ENCODE assay signal across 6 cellular contexts in genomic region chr19:54593931-54594626, GRCh38. TPM values are rescaled to one million over a fixed set of nuclear protein-coding genes. Genes with fewer than 3 reads are reported as not detected.
"Had no signal": no experiment of that assay in that cellular context is flagged by ENCODE, and none has a peak within 500 bp of the region (broad histone marks: within the 10 kb centered on the region; RNA-seq: fewer than 3 reads in every experiment).

No MANE protein-coding gene starts in this region.

RNA-seq across cellular contexts. Expression of gene LILRA1, which starts 0.6 kb away (rescaled TPM):
- total RNA-seq: activated CD4-positive, alpha-beta memory T cell treated with anti-CD3 and anti-CD28 coated beads for 36 hours; activated naive CD8-positive, alpha-beta T cell treated with anti-CD3 and anti-CD28 coated beads for 36 hours; endothelial cell of umbilical vein; hepatocyte; pulmonary artery endothelial cell had no signal
- polyA plus RNA-seq: endothelial cell of umbilical vein, hepatocyte had no signal

RNA-seq across cellular contexts. Expression of gene LILRA2, which starts 20.5 kb away (rescaled TPM):
- total RNA-seq: activated CD4-positive, alpha-beta memory T cell treated with anti-CD3 and anti-CD28 coated beads for 36 hours; activated naive CD8-positive, alpha-beta T cell treated with anti-CD3 and anti-CD28 coated beads for 36 hours; endothelial cell of umbilical vein; esophagus mucosa; hepatocyte; pulmonary artery endothelial cell had no signal
- polyA plus RNA-seq: endothelial cell of umbilical vein, hepatocyte had no signal

RNA-seq across cellular contexts. Expression of gene LILRB1, which starts 36.2 kb away (rescaled TPM):
- total RNA-seq: activated CD4-positive, alpha-beta memory T cell treated with anti-CD3 and anti-CD28 coated beads for 36 hours; endothelial cell of umbilical vein; hepatocyte; pulmonary artery endothelial cell had no signal
- polyA plus RNA-seq: endothelial cell of umbilical vein, hepatocyte had no signal
